1 cellular context compared by ENCODE assay signal in genomic region chr15:56739964-56740640, GRCh38.
TF ChIP-seq lines count a peak whose summit lies in the region.

No MANE protein-coding gene starts in this region.

TF ChIP-seq in HepG2, 621 proteins besides CTCF, POLR2A, EP300 and RAD21 (continued from another document):
- TF ChIP-seq ZBTB33 (CRISPR knock-in tag; IDR thresholded peaks at IDR 0.05) = no peak
- TF ChIP-seq ZNF747 (CRISPR knock-in tag; IDR thresholded peaks at IDR 0.05; ENCODE audit: borderline replicate concordance) = no peak
